In genomic region chrX:118348186-118348810, GRCh38 we compare ENCODE assay signal across 10 cellular contexts. TPM values are rescaled to one million over a fixed set of nuclear protein-coding genes. Genes with fewer than 3 reads are reported as not detected.
DNase-seq lines count a peak whose midpoint lies in the region; ATAC-seq and TF ChIP-seq lines count a peak whose summit lies in the region.
"Had no signal": no experiment of that assay in that cellular context is flagged by ENCODE, and none has a peak within 500 bp of the region (broad histone marks: within the 10 kb centered on the region; RNA-seq: fewer than 3 reads in every experiment).

No MANE protein-coding gene starts in this region.

- H3K27ac ChIP-seq in suprapubic skin, result no peak overlapping the region
- H3K27ac ChIP-seq: C4-2B had no signal

- CTCF ChIA-PET in activated CD4-positive, alpha-beta memory T cell treated with anti-CD3 and anti-CD28 coated beads for 36 hours (lab: Charles Lee), result interaction anchor here (1.4 kb wide), 1 partner anchor 254 kb away, joined by 3 read pairs; no protein-coding TSS in a partner anchor

- TF ChIP-seq CTCF in glutamatergic neuron (IDR thresholded peaks at IDR 0.05; ENCODE audit: partially characterized antibody, unreplicated experiment) (no peak), suprapubic skin (IDR thresholded peaks at IDR 0.05) (no peak), lower leg skin (IDR thresholded peaks at IDR 0.05) (no peak)

- H3K4me1 Mint-ChIP-seq in activated T-cell treated with anti-CD3 and anti-CD28 coated beads, Interleukin-2, amount 50 U/mL, for 72 hours (ENCODE audit: low read depth), result peaks cover 37% of the 10 kb centered on the region
- peaks cover 46% of the 10 kb centered on the region for H3K4me1 Mint-ChIP-seq in activated CD4-positive, alpha-beta memory T cell treated with anti-CD3 and anti-CD28 coated beads for 36 hours (ENCODE audit: low read depth)
- peaks cover 3% of the 10 kb centered on the region for H3K4me1 Mint-ChIP-seq in glutamatergic neuron (ENCODE audit: low read depth, unreplicated experiment)

- no peak for DNase-seq in activated T-cell treated with anti-CD3 and anti-CD28 coated beads, Interleukin-2, amount 50 U/mL, for 72 hours
- DNase-seq in activated T-cell treated with anti-CD3 and anti-CD28 coated beads for 4 hours (no peak), glutamatergic neuron (no peak), suprapubic skin (ENCODE audit: low spot score in 2 of 2) (no peak), lower leg skin (ENCODE audit: low spot score in 2 of 2) (no peak), kidney tubule cell (ENCODE audit: low spot score) (no peak)
- DNase-seq in activated CD4-positive, alpha-beta memory T cell treated with anti-CD3 and anti-CD28 coated beads for 36 hours, result no peak
- DNase-seq in effector CD8-positive, alpha-beta T cell (lab: John Stamatoyannopoulos, UW), result no peak
- DNase-seq: stimulated activated CD4-positive, alpha-beta T cell treated with anti-CD3 and anti-CD28 coated beads, Interleukin-15, amount 100 ng/mL, for 24 hours had no signal

- peaks cover 21% of the 10 kb centered on the region for H3K4me1 ChIP-seq in suprapubic skin

- intact Hi-C loops in activated CD4-positive, alpha-beta memory T cell treated with anti-CD3 and anti-CD28 coated beads for 36 hours (cut with micrococcal nuclease), result loop anchor here (5.0 to 10.0 kb wide), 5 partner anchors 74 to 1119 kb away; partner anchors contain the start of genes PGRMC1 and SLC25A5
- intact Hi-C loops in lower leg skin (cut with DNase I; ENCODE audit: low total_unique reads), result no loop called here

- no peaks in the 10 kb centered on the region for H3K27me3 Mint-ChIP-seq in activated T-cell treated with anti-CD3 and anti-CD28 coated beads, Interleukin-2, amount 50 U/mL, for 72 hours (ENCODE audit: low read depth)
- no peaks in the 10 kb centered on the region for H3K27me3 Mint-ChIP-seq in activated CD4-positive, alpha-beta memory T cell treated with anti-CD3 and anti-CD28 coated beads for 36 hours
- no peaks in the 10 kb centered on the region for H3K27me3 Mint-ChIP-seq in glutamatergic neuron (ENCODE audit: unreplicated experiment)

- H3K4me3 Mint-ChIP-seq in activated T-cell treated with anti-CD3 and anti-CD28 coated beads, Interleukin-2, amount 50 U/mL, for 72 hours, result peak overlapping the region; percentile 98 to 100
- H3K4me3 Mint-ChIP-seq in activated CD4-positive, alpha-beta memory T cell treated with anti-CD3 and anti-CD28 coated beads for 36 hours, result peak overlapping the region; percentile 96
- peak overlapping the region; percentile 94 for H3K4me3 Mint-ChIP-seq in glutamatergic neuron (ENCODE audit: unreplicated experiment)

- H3K27ac Mint-ChIP-seq in activated T-cell treated with anti-CD3 and anti-CD28 coated beads, Interleukin-2, amount 50 U/mL, for 72 hours, result peak overlapping the region; percentile 42
- peak overlapping the region; percentile 33 for H3K27ac Mint-ChIP-seq in activated CD4-positive, alpha-beta memory T cell treated with anti-CD3 and anti-CD28 coated beads for 36 hours
- no peak overlapping the region for H3K27ac Mint-ChIP-seq in glutamatergic neuron (ENCODE audit: unreplicated experiment)

- H3K9me3 ChIP-seq in suprapubic skin, result no peaks in the 10 kb centered on the region

- no peaks in the 10 kb centered on the region for H3K36me3 ChIP-seq in suprapubic skin

- no peaks in the 10 kb centered on the region for H3K36me3 Mint-ChIP-seq in activated T-cell treated with anti-CD3 and anti-CD28 coated beads, Interleukin-2, amount 50 U/mL, for 72 hours (ENCODE audit: insufficient read depth in 2 of 2)
- H3K36me3 Mint-ChIP-seq in activated CD4-positive, alpha-beta memory T cell treated with anti-CD3 and anti-CD28 coated beads for 36 hours, result no peaks in the 10 kb centered on the region
- no peaks in the 10 kb centered on the region for H3K36me3 Mint-ChIP-seq in glutamatergic neuron (ENCODE audit: unreplicated experiment)

- no peak for TF ChIP-seq EP300 in suprapubic skin (IDR thresholded peaks at IDR 0.05)

- no peaks in the 10 kb centered on the region for H3K9me3 Mint-ChIP-seq in activated T-cell treated with anti-CD3 and anti-CD28 coated beads, Interleukin-2, amount 50 U/mL, for 72 hours
- no peaks in the 10 kb centered on the region for H3K9me3 Mint-ChIP-seq in activated CD4-positive, alpha-beta memory T cell treated with anti-CD3 and anti-CD28 coated beads for 36 hours
- peaks cover 2% of the 10 kb centered on the region for H3K9me3 Mint-ChIP-seq in glutamatergic neuron (ENCODE audit: unreplicated experiment)

- 31% methylated on average over 2 of the region's 2 CpGs for WGBS in suprapubic skin
- WGBS in lower leg skin, 2 donors, result 34 to 35% methylated on average over 2 of the region's 2 CpGs

- no peaks in the 10 kb centered on the region for H3K27me3 ChIP-seq in suprapubic skin

- no peak for ATAC-seq in activated T-cell treated with anti-CD3 and anti-CD28 coated beads, Interleukin-2, amount 50 U/mL, for 72 hours (replicated peaks in 1 of 2)

- POLR2A ChIA-PET in activated CD4-positive, alpha-beta memory T cell treated with anti-CD3 and anti-CD28 coated beads for 36 hours (lab: Charles Lee), result interaction anchor here (1.9 kb wide), 1 partner anchor 149 kb away, joined by 4 read pairs; no protein-coding TSS in a partner anchor

- TF ChIP-seq POLR2A in suprapubic skin (IDR thresholded peaks at IDR 0.05) (no peak), lower leg skin (IDR thresholded peaks at IDR 0.05) (no peak)

- H3K4me3 ChIP-seq in suprapubic skin (peak overlapping the region; percentile 69), lower leg skin (ENCODE audit: low read depth, poor library complexity, severe bottlenecking) (no peak overlapping the region)

RNA-seq across cellular contexts. Expression of gene WDR44, which starts 2.4 kb away (rescaled TPM):
- total RNA-seq in activated T-cell treated with anti-CD3 and anti-CD28 coated beads, Interleukin-2, amount 50 U/mL, for 72 hours, result 10 to 100 TPM; 12.2 to 12.4 TPM
- 1 to 10 TPM; 8.2 to 9.2 TPM for total RNA-seq in activated CD4-positive, alpha-beta memory T cell treated with anti-CD3 and anti-CD28 coated beads for 36 hours
- total RNA-seq in glutamatergic neuron (ENCODE audit: unreplicated experiment) (14.6 TPM), suprapubic skin (10 to 100 TPM; 10.5 to 18.3 (median 11.6) TPM), lower leg skin (10 to 100 TPM in 1 of 4 donors, 1 to 10 TPM in 3; 9.5 to 10.4 (median 9.8) TPM)
